In genomic region chr12:98699568-98699967, GRCh38 we compare ENCODE assay signal across 14 cellular contexts. TPM values are rescaled to one million over a fixed set of nuclear protein-coding genes. Genes with fewer than 3 reads are reported as not detected.
A peak's percentile ranks its signal among the peaks of the same experiment; 100 is the strongest.
DNase-seq lines count a peak whose midpoint lies in the region; ATAC-seq and TF ChIP-seq lines count a peak whose summit lies in the region.
"Had no signal": no experiment of that assay in that cellular context is flagged by ENCODE, and none has a peak within 500 bp of the region (broad histone marks: within the 10 kb centered on the region; RNA-seq: fewer than 3 reads in every experiment).

No MANE protein-coding gene starts in this region.

- no peak for TF ChIP-seq POLR2A in heart left ventricle (IDR thresholded peaks at IDR 0.05)

- H3K27me3 ChIP-seq in heart left ventricle (no peaks in the 10 kb centered on the region), ascending aorta (no peaks in the 10 kb centered on the region), right cardiac atrium (ENCODE audit: control insufficient read depth, insufficient read depth) (no peaks in the 10 kb centered on the region)

- intact Hi-C loops in heart left ventricle (cut with DNase I), result loop anchor here in 9 of 10 donors (2.0 to 10.0 kb wide), 3 partner anchors 295 to 299 kb away; no protein-coding TSS in a partner anchor
- intact Hi-C loops in cardiac septum (cut with DNase I), result loop anchor here (2.0 kb wide), 1 partner anchor 299 kb away; no protein-coding TSS in a partner anchor
- intact Hi-C loops in ascending aorta (cut with DNase I), result loop anchor here (2.0 kb wide), 1 partner anchor 299 kb away; no protein-coding TSS in a partner anchor
- intact Hi-C loops in right cardiac atrium (cut with DNase I), result loop anchor here in 3 of 4 donors (5.0 kb wide), 1 partner anchor 298 kb away; no protein-coding TSS in a partner anchor
- intact Hi-C loops in posterior cingulate gyrus (cut with DNase I), result loop anchor here (2.0 kb wide), 1 partner anchor 239 kb away; no protein-coding TSS in a partner anchor

- ATAC-seq in heart left ventricle, result peak; percentile 47 to 82 (median 68)
- ATAC-seq in right cardiac atrium, result peak; percentile 91 to 95
- no peak for ATAC-seq in HG03354 (IDR thresholded peaks at IDR 0.05; ENCODE audit: poor library complexity, severe bottlenecking, unreplicated experiment)
- ATAC-seq: stimulated activated memory B cell treated with anti-CD40 and anti-IgM and Interleukin-4, amounts not matched to agents 10 μg/mL and 1 μg/mL and 100 μg/mL, for 72 hours had no signal

- peaks cover 0 to 21% (median 9%) of the 10 kb centered on the region in 12 donors for H3K4me1 ChIP-seq in heart left ventricle
- H3K4me1 ChIP-seq in ascending aorta, result peaks cover 4 to 14% of the 10 kb centered on the region in 2 donors
- no peaks in the 10 kb centered on the region for H3K4me1 ChIP-seq in right cardiac atrium (ENCODE audit: control insufficient read depth, insufficient read depth, low read length)

- TF ChIP-seq CTCF in heart left ventricle (IDR thresholded peaks at IDR 0.05) (no peak), ascending aorta (IDR thresholded peaks at IDR 0.05) (no peak), foreskin fibroblast (IDR thresholded peaks at IDR 0.05; ENCODE audit: low read depth, low read length) (no peak)

- 35 to 40% (median 36%) methylated on average over 3 of the region's 3 CpGs for WGBS in heart left ventricle, 4 donors
- WGBS in right cardiac atrium, result 17% methylated on average over 3 of the region's 3 CpGs

- DNase-seq in heart left ventricle (no peak), cardiac septum (ENCODE audit: low spot score) (no peak), ascending aorta (ENCODE audit: low spot score in 2 of 2) (no peak), right cardiac atrium (no peak), posterior cingulate gyrus (no peak), foreskin fibroblast (no peak), substantia nigra (lab: John Stamatoyannopoulos, UW) (no peak)
- DNase-seq: activated gamma-delta T cell, H9, nephron progenitor cell had no signal

- H3K4me3 ChIP-seq in heart left ventricle, result no peak overlapping the region
- H3K4me3 ChIP-seq in ascending aorta, result peak overlapping the region in 1 of 2 donors; percentile 27
- H3K4me3 ChIP-seq in right cardiac atrium (ENCODE audit: low read length), result no peak overlapping the region
- no peak overlapping the region for H3K4me3 ChIP-seq in foreskin fibroblast (ENCODE audit: low read depth in 1 of 2, low read length in 2 of 2)
- H3K4me3 ChIP-seq: coronary artery, SK-N-MC had no signal

- H3K27ac ChIP-seq in heart left ventricle, result peak overlapping the region in 3 of 12 donors; percentile 8 to 50 (median 13)
- H3K27ac ChIP-seq in ascending aorta, result peak overlapping the region; percentile 37 to 59
- H3K27ac ChIP-seq in right cardiac atrium (ENCODE audit: low read length), result no peak overlapping the region
- no peak overlapping the region for H3K27ac ChIP-seq in substantia nigra (ENCODE audit: low read depth, low read length, poor library complexity, severe bottlenecking)
- H3K27ac ChIP-seq: SK-N-MC had no signal

- H3K9me3 ChIP-seq in heart left ventricle (peaks cover 0 to 5% (median 0%) of the 10 kb centered on the region in 12 donors), ascending aorta (no peaks in the 10 kb centered on the region), right cardiac atrium (ENCODE audit: control insufficient read depth, low read length) (no peaks in the 10 kb centered on the region)

- H3K36me3 ChIP-seq in heart left ventricle (peaks cover 0 to 52% (median 28%) of the 10 kb centered on the region in 9 donors), ascending aorta (peaks cover 0 to 3% of the 10 kb centered on the region in 2 donors)

RNA-seq across cellular contexts. Expression of gene APAF1, which starts 54.5 kb away (rescaled TPM):
- 10 to 100 TPM in 1 of 9 donors, 1 to 10 TPM in 8; 2.9 to 11.6 (median 3.8) TPM for total RNA-seq in heart left ventricle
- 1 to 10 TPM; 2.5 to 3.7 TPM for polyA plus RNA-seq in heart left ventricle
- total RNA-seq in cardiac septum, result 5.1 TPM
- total RNA-seq in ascending aorta, result 15.5 TPM
- total RNA-seq in right cardiac atrium, result 1 to 10 TPM; 4.0 to 7.1 (median 4.5) TPM
- 2.9 TPM for polyA plus RNA-seq in right cardiac atrium

RNA-seq across cellular contexts. Expression of gene IKBIP, which starts 55.0 kb away (rescaled TPM):
- total RNA-seq in heart left ventricle, result 10 to 100 TPM in 1 of 9 donors, 1 to 10 TPM in 8; 3.6 to 16.5 (median 4.8) TPM
- 10 to 100 TPM in 1 of 2 donors, 1 to 10 TPM in 1; 6.1 to 11.4 TPM for polyA plus RNA-seq in heart left ventricle
- total RNA-seq in cardiac septum, result 7.1 TPM
- total RNA-seq in ascending aorta, result 12.3 TPM
- 10 to 100 TPM in 1 of 4 donors, 1 to 10 TPM in 3; 4.9 to 10.3 (median 6.3) TPM for total RNA-seq in right cardiac atrium
- 8.1 TPM for polyA plus RNA-seq in right cardiac atrium

Comparison
In these comparisons a context has a peak if more than half of its experiments do, and no peak if none do; other contexts are left out.
1. H3K27ac ChIP-seq: peak in ascending aorta (2 of 2); none in right cardiac atrium (single experiment) and substantia nigra (single experiment).